25 cellular contexts compared by ENCODE assay signal in genomic region chr5:139995929-139996328, GRCh38. TPM values are rescaled to one million over a fixed set of nuclear protein-coding genes. Genes with fewer than 3 reads are reported as not detected.
A peak's percentile ranks its signal among the peaks of the same experiment; 100 is the strongest.
DNase-seq lines count a peak whose midpoint lies in the region; ATAC-seq, FAIRE-seq and TF ChIP-seq lines count a peak whose summit lies in the region.
"Had no signal": no experiment of that assay in that cellular context is flagged by ENCODE, and none has a peak within 500 bp of the region (broad histone marks: within the 10 kb centered on the region; RNA-seq: fewer than 3 reads in every experiment).

No MANE protein-coding gene starts in this region.

- intact Hi-C loops in HepG2 (cut with micrococcal nuclease; ENCODE audit: unreplicated experiment) (no loop called here), right lobe of liver (cut with DNase I) (no loop called here), K562 (cut with micrococcal nuclease) (no loop called here)

- CTCF ChIA-PET in HepG2 (lab: Yijun Ruan, JAX; ENCODE audit: low intra/inter-chr PET ratio, low total read pairs) = no interaction called here
- CTCF ChIA-PET in K562 (lab: Yijun Ruan, JAX; ENCODE audit: low intra/inter-chr PET ratio) = no interaction called here

- no peak overlapping the region for H3K4me2 ChIP-seq in HepG2 (ENCODE audit: low read depth, low read length)
- H3K4me2 ChIP-seq in K562 (ENCODE audit: insufficient read depth, low read length) = no peak overlapping the region
- H3K4me2 ChIP-seq: BLaER1 had no signal

- TF ChIP-seq EP300 in HepG2 (IDR thresholded peaks at IDR 0.05; ENCODE audit: low read depth in 2 of 2, low read length in 2 of 2) (no peak), HepG2 (CRISPR knock-in tag; IDR thresholded peaks at IDR 0.05; ENCODE audit: borderline replicate concordance) (no peak), K562 (IDR thresholded peaks at IDR 0.05; ENCODE audit: low read length) (no peak)

- TF ChIP-seq POLR2A in HepG2 (IDR thresholded peaks at IDR 0.05; ENCODE audit: insufficient read depth in 1 of 2, low read depth in 2 of 2, low read length in 2 of 2) (no peak), right lobe of liver (IDR thresholded peaks at IDR 0.05) (no peak), K562 (conservative IDR thresholded peaks at IDR 0.05) (no peak)

- BruUV-seq in HepG2 (replicated peaks; lab: Mats Ljungman, UMichigan) = no TSS peak
- BruUV-seq in K562 (replicated peaks; lab: Mats Ljungman, UMichigan) = no TSS peak

- no peaks in the 10 kb centered on the region for H3K9me1 ChIP-seq in K562 (ENCODE audit: control insufficient read depth, insufficient read depth, low read length)

- in situ Hi-C loops in HepG2 (cut with HindIII; ENCODE audit: extremely low pct_ligation_motif_present, low pct_unique_long_range_greater_than_20kb) = no loop called here
- in situ Hi-C loops in K562 (cut with MboI) = no loop called here

- no peaks in the 10 kb centered on the region for H3K79me2 ChIP-seq in HepG2 (ENCODE audit: insufficient read depth, low read length)
- H3K79me2 ChIP-seq in K562 (ENCODE audit: control insufficient read depth, insufficient read depth, low read length) = no peaks in the 10 kb centered on the region

- H2AFZ ChIP-seq in HepG2 (ENCODE audit: low read length) = no peak overlapping the region
- no peak overlapping the region for H2AFZ ChIP-seq in K562 (ENCODE audit: low read depth, low read length)

- FAIRE-seq in HepG2 (lab: Jason Lieb, UNC) (no peak), K562 (lab: Jason Lieb, UNC) (no peak)
- FAIRE-seq: GM12878, GM18507 had no signal

- no peaks in the 10 kb centered on the region for H3K36me3 ChIP-seq in HepG2 (replicated peaks in 1 of 2; ENCODE audit: control insufficient read depth in 1 of 2, insufficient read depth in 2 of 2, low read length in 2 of 2)
- no peaks in the 10 kb centered on the region for H3K36me3 ChIP-seq in right lobe of liver
- H3K36me3 ChIP-seq in K562 (ENCODE audit: control insufficient read depth, insufficient read depth, low read length) = no peaks in the 10 kb centered on the region
- H3K36me3 ChIP-seq: BE2C, BLaER1 had no signal

- H3K27me3 ChIP-seq in HepG2 (ENCODE audit: control insufficient read depth in 1 of 2, insufficient read depth in 2 of 2, low read length in 2 of 2) = peaks cover 3% of the 10 kb centered on the region in 2 experiments; a peak in 3 of 5 replicates
- no peaks in the 10 kb centered on the region for H3K27me3 ChIP-seq in right lobe of liver
- H3K27me3 ChIP-seq in K562 (ENCODE audit: control insufficient read depth in 2 of 2, insufficient read depth in 2 of 2, low read length in 2 of 2) = peaks cover 21 to 24% of the 10 kb centered on the region in 2 experiments
- H3K27me3 ChIP-seq: BE2C, BLaER1 had no signal

- DNase-seq in HepG2 (ENCODE audit: low spot score) = no peak
- DNase-seq in right lobe of liver = no peak
- DNase-seq in K562 (ENCODE audit: extremely low read depth in 1 of 4, low spot score in 3 of 4) = no peak
- DNase-seq in medulla oblongata (ENCODE audit: extremely low spot score) = no peak
- DNase-seq: ACHN; BE2C; C1 segment of cervical spinal cord; CD4-positive, alpha-beta memory T cell; CD4-positive, CD25-positive, alpha-beta regulatory T cell; CD8-positive, alpha-beta memory T cell; COR-L47; DMS 273 treated with DMSO at 0.1 percent for 48 hours; DMS153; DMS53; DMS79; DND-41; EL; GDM1 had no signal

- H4K20me1 ChIP-seq in HepG2 (ENCODE audit: insufficient read depth, low read length) (no peaks in the 10 kb centered on the region), K562 (replicated peaks; ENCODE audit: control insufficient read depth, insufficient read depth, low read length) (no peaks in the 10 kb centered on the region)
- H4K20me1 ChIP-seq: BLaER1 had no signal

- WGBS in HepG2 (ENCODE audit: low lambda C conversion rate) = 4% methylated on average over 1 of the region's 1 CpG
- WGBS in right lobe of liver (ENCODE audit: insufficient coverage, low coverage, low lambda C conversion rate, missing lambda C conversion rate) = 100% methylated on average over 1 of the region's 1 CpG
- WGBS in K562 (ENCODE audit: insufficient coverage, low coverage, missing lambda C conversion rate) = 0% methylated on average over 1 of the region's 1 CpG

- no peak for ATAC-seq in HepG2
- ATAC-seq in right lobe of liver = no peak
- ATAC-seq in K562 = no peak
- ATAC-seq in GM21529 (IDR thresholded peaks at IDR 0.05; ENCODE audit: unreplicated experiment) = no peak
- ATAC-seq: GM12878 had no signal

- POLR2A ChIA-PET in HepG2 (lab: Yijun Ruan, JAX) (no interaction called here), K562 (lab: Yijun Ruan, JAX) (no interaction called here)

- TF ChIP-seq RAD21 in HepG2 (CRISPR knock-in tag; IDR thresholded peaks at IDR 0.05) = no peak
- TF ChIP-seq RAD21 in K562 (CRISPR knock-in tag; conservative IDR thresholded peaks at IDR 0.05 in 1 of 2, IDR thresholded peaks at IDR 0.05 in 1 of 2) = no peak

- H3K9ac ChIP-seq in HepG2 (ENCODE audit: insufficient read depth, low read depth, low read length) (no peak overlapping the region), K562 (ENCODE audit: insufficient read depth in 1 of 2, low read depth in 2 of 2, low read length in 2 of 2) (no peak overlapping the region)
- H3K9ac ChIP-seq: BLaER1 had no signal

- no peaks in the 10 kb centered on the region for H3K9me3 ChIP-seq in HepG2 (ENCODE audit: low read length)
- H3K9me3 ChIP-seq in right lobe of liver = no peaks in the 10 kb centered on the region
- H3K9me3 ChIP-seq in K562 (replicated peaks; ENCODE audit: control insufficient read depth, insufficient read depth, low read depth, low read length) = no peaks in the 10 kb centered on the region
- H3K9me3 ChIP-seq: BE2C, BLaER1 had no signal

- H3K4me1 ChIP-seq in HepG2 (ENCODE audit: insufficient read depth, low read length) (peaks cover 11% of the 10 kb centered on the region), right lobe of liver (no peaks in the 10 kb centered on the region), K562 (replicated peaks in 1 of 2; ENCODE audit: control insufficient read depth in 2 of 2, insufficient read depth in 2 of 2, low read length in 2 of 2) (no peaks in the 10 kb centered on the region)

- H3K27ac ChIP-seq in HepG2 (ENCODE audit: extremely low read length, insufficient read depth, low read length) (no peak overlapping the region), right lobe of liver (no peak overlapping the region), K562 (ENCODE audit: extremely low read depth, low read depth, low read length) (no peak overlapping the region)
- H3K27ac ChIP-seq: 22Rv1, BLaER1 had no signal

- TF ChIP-seq CTCF in HepG2 (CRISPR knock-in tag; IDR thresholded peaks at IDR 0.05) = no peak
- no peak for TF ChIP-seq CTCF in right lobe of liver (IDR thresholded peaks at IDR 0.05)
- TF ChIP-seq CTCF in K562 (IDR thresholded peaks at IDR 0.05 in 2 of 3, conservative IDR thresholded peaks at IDR 0.05 in 1 of 3; ENCODE audit: insufficient read depth in 2 of 3, low read depth in 1 of 3, low read length in 3 of 3) = no peak

- no peak overlapping the region for H3K4me3 ChIP-seq in HepG2 (replicated peaks in 1 of 3; ENCODE audit: insufficient read depth in 1 of 3, low read depth in 2 of 3, low read length in 3 of 3)
- no peak overlapping the region for H3K4me3 ChIP-seq in right lobe of liver
- no peak overlapping the region for H3K4me3 ChIP-seq in K562
- H3K4me3 ChIP-seq: BLaER1, GM12878 had no signal

TF ChIP-seq in K562, 482 proteins besides CTCF, POLR2A, EP300 and RAD21 (continues in another document):
- TF ChIP-seq ZNF316 (IDR thresholded peaks at IDR 0.05) (peak; percentile 83), LEF1 (IDR thresholded peaks at IDR 0.05) (no peak)

RNA-seq across cellular contexts. Expression of gene NRG2, which starts 47.2 kb away (rescaled TPM):
- total RNA-seq in HepG2 (2016; rRNA removed; fragmentation: Illumina TruSeq; extraction: Trizol) = not detected in 2 replicates
- not detected in 2 replicates for total RNA-seq in HepG2 (2016; cell fraction: cytosol; rRNA removed; fragmentation: Illumina TruSeq; extraction: Trizol; ENCODE audit: low read depth)
- total RNA-seq in HepG2 (2016; cell fraction: insoluble cytoplasmic fraction; rRNA removed; fragmentation: Illumina TruSeq; extraction: Trizol) = not detected in 2 replicates
- not detected in 2 replicates for total RNA-seq in HepG2 (2016; cell fraction: membrane; rRNA removed; fragmentation: Illumina TruSeq; extraction: Trizol)
- not detected in 2 replicates for total RNA-seq in HepG2 (2016; cell fraction: nucleus; rRNA removed; fragmentation: Illumina TruSeq; extraction: Trizol)
- not detected in 2 replicates for polyA plus RNA-seq in HepG2 (2011; rRNA removed)
- polyA plus RNA-seq in HepG2 (2011; cell fraction: cytosol; rRNA removed) = not detected in 2 replicates
- polyA plus RNA-seq in HepG2 (2011; cell fraction: nucleus; rRNA removed) = not detected in 2 replicates
- polyA plus RNA-seq in HepG2 (2012) = not detected in 2 replicates
- polyA plus RNA-seq in HepG2 (2016; cell fraction: cytosol; fragmentation: Illumina TruSeq; extraction: Trizol; ENCODE audit: low read depth) = not detected in 2 replicates
- polyA plus RNA-seq in HepG2 (2016; cell fraction: insoluble cytoplasmic fraction; fragmentation: Illumina TruSeq; extraction: Trizol; ENCODE audit: low read depth) = not detected in 2 replicates
- polyA plus RNA-seq in HepG2 (2016; cell fraction: membrane; fragmentation: Illumina TruSeq; extraction: Trizol; ENCODE audit: low read depth) = not detected in 2 replicates
- not detected in 2 replicates for polyA plus RNA-seq in HepG2 (2016; cell fraction: nucleus; fragmentation: Illumina TruSeq; extraction: Trizol; ENCODE audit: insufficient read depth, low read depth)
- not detected in 2 replicates for polyA minus RNA-seq in HepG2 (2011; rRNA and poly(A)+ RNA removed; ENCODE audit: low replicate concordance)
- polyA minus RNA-seq in HepG2 (2011; cell fraction: cytosol; rRNA and poly(A)+ RNA removed) = not detected in 2 replicates
- polyA minus RNA-seq in HepG2 (2011; cell fraction: nucleus; rRNA and poly(A)+ RNA removed) = not detected in 2 replicates
- under 1 TPM in 5 of 6 experiments, not detected in 1; 0.07 to 0.77 (median 0.14) TPM for total RNA-seq in right lobe of liver
- total RNA-seq in K562 (2011; cell fraction: chromatin; rRNA removed; ENCODE audit: low replicate concordance) = not detected in 2 replicates
- not detected in 2 replicates for total RNA-seq in K562 (2011; cell fraction: nucleolus; rRNA removed)
- not detected in 2 replicates for total RNA-seq in K562 (2011; cell fraction: nucleoplasm; rRNA removed)
- total RNA-seq in K562 (2014; rRNA removed) = not detected in 2 replicates
- total RNA-seq in K562 (2014; rRNA removed; fragmentation: Illumina TruSeq; extraction: Trizol) = not detected in 2 replicates
- not detected in 2 replicates for total RNA-seq in K562 (2015; rRNA removed; fragmentation: Illumina TruSeq; extraction: Trizol)
- 0.07 TPM in 1 of 2 replicates, not detected in the other for total RNA-seq in K562 (2021)
- polyA plus RNA-seq in K562 (2011; rRNA removed) = not detected in 2 replicates
- 0.09 and 0.13 TPM in 2 replicates for polyA plus RNA-seq in K562 (2011; cell fraction: cytosol; rRNA removed)
- polyA plus RNA-seq in K562 (2011; cell fraction: nucleus; rRNA removed) = not detected in 2 replicates
- 0.10 and 0.29 TPM in 2 replicates for polyA plus RNA-seq in K562 (2012)
- not detected in 2 replicates for polyA plus RNA-seq in K562 (2014; fragmentation: Illumina TruSeq; extraction: Trizol)
- polyA plus RNA-seq in K562 (2014; fragmentation: Nextera tagmentation; extraction: Ambion mirVana) = not detected
- polyA plus RNA-seq in K562 (2014; rRNA removed) = not detected in 2 replicates
- not detected in 2 replicates for polyA minus RNA-seq in K562 (2011; rRNA and poly(A)+ RNA removed)
- not detected in 2 replicates for polyA minus RNA-seq in K562 (2011; cell fraction: cytosol; rRNA and poly(A)+ RNA removed)
- polyA minus RNA-seq in K562 (2011; cell fraction: nucleus; rRNA and poly(A)+ RNA removed) = not detected in 2 replicates
- total RNA-seq: A673; CD4-positive, CD25-positive, alpha-beta regulatory T cell had no signal
- polyA plus RNA-seq: CD14-positive monocyte; CD4-positive, CD25-positive, alpha-beta regulatory T cell; CD8-positive, alpha-beta memory T cell had no signal

Comparison
In these comparisons a context has a peak if more than half of its experiments do, and no peak if none do; other contexts are left out.
1. Of the 241 proteins assayed by ChIP-seq in both HepG2 and K562: peak only in HepG2: MAFF; only in K562: MAFG; in both: none; in neither: 238; mixed calls (peak in some experiments, not most) for 1.